In genomic region chr1:93976711-93977328, GRCh38 we compare ENCODE assay signal across 17 cellular contexts.
"Had no signal": no experiment of that assay in that cellular context is flagged by ENCODE, and none has a peak within 500 bp of the region (broad histone marks: within the 10 kb centered on the region; RNA-seq: fewer than 3 reads in every experiment).

No MANE protein-coding gene starts in this region.

- H3K9me3 ChIP-seq: esophagus squamous epithelium, heart right ventricle, tibial artery had no signal

- H3K9me3 Mint-ChIP-seq: activated naive CD4-positive, alpha-beta T cell treated with anti-CD3 and anti-CD28 coated beads, Interleukin-2, amount 50 U/mL, for 24 hours; activated T-cell treated with anti-CD3 and anti-CD28 coated beads, Interleukin-2, amount 50 U/mL, for 72 hours; dendritic cell treated with granulocyte-macrophage colony-stimulating factor and Interleukin-4, amounts not matched to agents 40 ng/mL and 50 ng/mL, for 4 days; immature natural killer cell; nephron had no signal

- DNase-seq: activated CD4-positive, alpha-beta T cell treated with anti-CD3 and anti-CD28 coated beads, Interleukin-2, amount 50 U/mL, for 4 hours; activated gamma-delta T cell; activated T-cell treated with anti-CD3 and anti-CD28 coated beads, Interleukin-2, amount 50 U/mL, for 72 hours; effector memory CD4-positive, alpha-beta T cell; esophagus squamous epithelium; heart right ventricle; immature natural killer cell; stimulated activated naive CD8-positive, alpha-beta T cell treated with anti-CD3 and anti-CD28 coated beads, Interleukin-15, Interleukin-2, amounts not matched to agents 100 U/mL and 50 U/mL, for 24 hours; substantia nigra; T-helper 2 cell; tibial artery had no signal

- H3K27ac ChIP-seq: cardiac muscle cell, heart right ventricle, tibial artery, VCaP had no signal

- H3K4me3 ChIP-seq: cardiac muscle cell, esophagus squamous epithelium, heart right ventricle, tibial artery had no signal

- H3K27ac Mint-ChIP-seq: activated naive CD4-positive, alpha-beta T cell treated with anti-CD3 and anti-CD28 coated beads, Interleukin-2, amount 50 U/mL, for 24 hours; activated T-cell treated with anti-CD3 and anti-CD28 coated beads, Interleukin-2, amount 50 U/mL, for 72 hours; dendritic cell treated with granulocyte-macrophage colony-stimulating factor and Interleukin-4, amounts not matched to agents 40 ng/mL and 50 ng/mL, for 4 days; immature natural killer cell had no signal

- H3K27me3 ChIP-seq: cardiac muscle cell, esophagus squamous epithelium, heart right ventricle, tibial artery had no signal

- H3K4me3 Mint-ChIP-seq: activated naive CD4-positive, alpha-beta T cell treated with anti-CD3 and anti-CD28 coated beads, Interleukin-2, amount 50 U/mL, for 24 hours; activated T-cell treated with anti-CD3 and anti-CD28 coated beads, Interleukin-2, amount 50 U/mL, for 72 hours; dendritic cell treated with granulocyte-macrophage colony-stimulating factor and Interleukin-4, amounts not matched to agents 40 ng/mL and 50 ng/mL, for 4 days; immature natural killer cell; nephron had no signal

- H3K27me3 Mint-ChIP-seq: activated naive CD4-positive, alpha-beta T cell treated with anti-CD3 and anti-CD28 coated beads, Interleukin-2, amount 50 U/mL, for 24 hours; dendritic cell treated with granulocyte-macrophage colony-stimulating factor and Interleukin-4, amounts not matched to agents 40 ng/mL and 50 ng/mL, for 4 days had no signal

- H3K4me1 Mint-ChIP-seq: activated naive CD4-positive, alpha-beta T cell treated with anti-CD3 and anti-CD28 coated beads, Interleukin-2, amount 50 U/mL, for 24 hours; immature natural killer cell had no signal

- H3K36me3 ChIP-seq: cardiac muscle cell, esophagus squamous epithelium, heart right ventricle, tibial artery had no signal

- H3K36me3 Mint-ChIP-seq: activated naive CD4-positive, alpha-beta T cell treated with anti-CD3 and anti-CD28 coated beads, Interleukin-2, amount 50 U/mL, for 24 hours had no signal

- FAIRE-seq: urothelium cell line had no signal
